Comparison of ENCODE assay signal across 2 cellular contexts in genomic region chr6:158036261-158036660, GRCh38.
A peak's percentile ranks its signal among the peaks of the same experiment; 100 is the strongest.
TF ChIP-seq lines count a peak whose summit lies in the region.

No MANE protein-coding gene starts in this region.

TF ChIP-seq in IMR-90, 13 proteins besides CTCF, POLR2A, EP300 and RAD21:
- no peak for TF ChIP-seq RCOR1 (IDR thresholded peaks at IDR 0.05; ENCODE audit: insufficient replicate concordance, low read length)
- no peak for TF ChIP-seq CEBPB (IDR thresholded peaks at IDR 0.05; ENCODE audit: low read depth, low read length)
- no peak for TF ChIP-seq SMC3 (IDR thresholded peaks at IDR 0.05; ENCODE audit: low read depth, low read length)
- TF ChIP-seq BHLHE40 (IDR thresholded peaks at IDR 0.05; ENCODE audit: low read depth, low read length) = no peak

TF ChIP-seq in K562, 482 proteins besides CTCF, POLR2A, EP300 and RAD21:
- peak; percentile 44 to 66; a peak in 3 of 4 replicates for TF ChIP-seq KDM1A (IDR thresholded peaks at IDR 0.05)
- peak; percentile 73 for TF ChIP-seq BCOR (IDR thresholded peaks at IDR 0.05)
- peak; percentile 100 for TF ChIP-seq ZNF146 (CRISPR knock-in tag; IDR thresholded peaks at IDR 0.05; ENCODE audit: unreplicated experiment)
- peak; percentile 28; the same call in 1 of the 2 replicates for TF ChIP-seq ZNF263 (CRISPR knock-in tag; IDR thresholded peaks at IDR 0.05; ENCODE audit: borderline replicate concordance)
- TF ChIP-seq CBFB (CRISPR knock-in tag; IDR thresholded peaks at IDR 0.05) = no peak
- peak; percentile 41; the same call in 1 of the 2 replicates for TF ChIP-seq ZNF282 (CRISPR knock-in tag; IDR thresholded peaks at IDR 0.05)
- TF ChIP-seq ZBTB33 (CRISPR knock-in tag; IDR thresholded peaks at IDR 0.05) = no peak
- TF ChIP-seq SMARCA5 (IDR thresholded peaks at IDR 0.05) = peak; percentile 70; the same call in 1 of the 2 replicates
- TF ChIP-seq RBM25 (IDR thresholded peaks at IDR 0.05; ENCODE audit: low read depth, low read length, severe bottlenecking) = peak; percentile 87
- peak; percentile 48; the same call in 1 of the 2 replicates for TF ChIP-seq HDAC2 (IDR thresholded peaks at IDR 0.05)
